Comparison of ENCODE assay signal across 27 cellular contexts in the genomic region with DNA sequence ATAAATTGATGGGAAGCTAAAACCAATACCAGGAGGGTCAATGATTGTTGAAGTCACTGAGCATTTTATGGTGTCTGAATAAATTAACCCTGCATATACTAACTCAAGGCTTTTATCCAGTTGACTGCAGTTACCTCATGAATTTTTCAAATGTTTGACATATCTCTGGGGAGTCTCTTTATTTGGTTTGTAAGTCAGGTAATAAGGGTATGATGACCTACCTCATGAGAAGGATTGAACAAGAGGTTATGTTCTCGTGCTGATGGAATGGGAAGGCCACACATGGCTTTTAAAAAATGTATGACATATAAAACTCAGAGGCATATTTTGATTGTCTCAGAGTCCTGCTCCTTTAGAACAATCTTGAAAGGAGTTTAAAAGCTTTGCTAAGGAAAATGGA.
"Had no signal": no experiment of that assay in that cellular context is flagged by ENCODE, and none has a peak within 500 bp of the region (broad histone marks: within the 10 kb centered on the region; RNA-seq: fewer than 3 reads in every experiment).

No MANE protein-coding gene starts in this region.

- H3K36me3 ChIP-seq: left ventricle myocardium inferior, neural progenitor cell, neutrophil, right atrium auricular region, right lobe of liver, tibial nerve, uterus had no signal

- H3K9me3 ChIP-seq: left ventricle myocardium inferior, neutrophil, psoas muscle, right atrium auricular region, right lobe of liver, tibial nerve, uterus had no signal

- H3K9me3 Mint-ChIP-seq: memory B cell; mesothelial cell of epicardium; naive B cell; nephron progenitor cell; neural progenitor cell; stimulated activated memory B cell treated with anti-CD40 and anti-IgM and Interleukin-4, amounts not matched to agents 10 μg/mL and 1 μg/mL and 100 μg/mL, for 72 hours; stimulated activated naive CD8-positive, alpha-beta T cell treated with anti-CD3 and anti-CD28 coated beads, Interleukin-15, amount 100 ng/mL, for 72 hours; type B pancreatic cell had no signal

- H3K4me1 ChIP-seq: left ventricle myocardium inferior, neural progenitor cell, parathyroid adenoma, psoas muscle, right atrium auricular region, right lobe of liver, tibial nerve, uterus had no signal

- H3K27ac ChIP-seq: left ventricle myocardium inferior, neural progenitor cell, neutrophil, parathyroid adenoma, psoas muscle, right atrium auricular region, right lobe of liver, tibial nerve, uterus had no signal

- ATAC-seq: natural killer cell; psoas muscle; right lobe of liver; stimulated activated memory B cell treated with anti-CD40 and anti-IgM and Interleukin-4, amounts not matched to agents 10 μg/mL and 1 μg/mL and 100 μg/mL, for 72 hours; stimulated activated naive CD8-positive, alpha-beta T cell treated with anti-CD3 and anti-CD28 coated beads, Interleukin-15, amount 100 ng/mL, for 72 hours had no signal

- H3K27ac Mint-ChIP-seq: memory B cell; mesothelial cell of epicardium; naive B cell; natural killer cell; nephron progenitor cell; neural progenitor cell; stimulated activated memory B cell treated with anti-CD40 and anti-IgM and Interleukin-4, amounts not matched to agents 10 μg/mL and 1 μg/mL and 100 μg/mL, for 72 hours; stimulated activated naive CD8-positive, alpha-beta T cell treated with anti-CD3 and anti-CD28 coated beads, Interleukin-15, amount 100 ng/mL, for 72 hours; type B pancreatic cell had no signal

- H3K4me3 ChIP-seq: left ventricle myocardium inferior, lung, neural progenitor cell, psoas muscle, right atrium auricular region, right lobe of liver, smooth muscle cell, tibial nerve, uterus had no signal

- H3K4me2 ChIP-seq: neural progenitor cell, smooth muscle cell had no signal

- DNase-seq: hippocampal formation; left ventricle myocardium inferior; naive B cell; natural killer cell; nephron progenitor cell; occipital lobe; psoas muscle; right lobe of liver; stimulated activated CD4-positive, alpha-beta T cell treated with anti-CD3 and anti-CD28 coated beads, Interleukin-1b, Interleukin-23, amount 100 ng/mL, for 48 hours; stimulated activated CD4-positive, alpha-beta T cell treated with anti-CD3 and anti-CD28 coated beads, Interleukin-2, amount 100 ng/mL, for 48 hours; stimulated activated CD4-positive, alpha-beta T cell treated with anti-CD3 and anti-CD28 coated beads, Interleukin-4, amount 100 ng/mL, for 4 hours; stimulated activated CD8-positive, alpha-beta memory T cell treated with anti-CD3 and anti-CD28 coated beads, Interleukin-4, amount 100 ng/mL, for 48 hours; stimulated activated naive CD4-positive, alpha-beta T cell treated with Interleukin-2 at 50 U/mL for 16 hours; stimulated activated naive CD8-positive, alpha-beta T cell treated with anti-CD3 and anti-CD28 coated beads, Interleukin-15, amount 100 ng/mL, for 72 hours; substantia nigra; uterus had no signal

- H3K4me3 Mint-ChIP-seq: memory B cell; mesothelial cell of epicardium; naive B cell; natural killer cell; nephron progenitor cell; neural progenitor cell; stimulated activated memory B cell treated with anti-CD40 and anti-IgM and Interleukin-4, amounts not matched to agents 10 μg/mL and 1 μg/mL and 100 μg/mL, for 72 hours; stimulated activated naive CD8-positive, alpha-beta T cell treated with anti-CD3 and anti-CD28 coated beads, Interleukin-15, amount 100 ng/mL, for 72 hours; type B pancreatic cell had no signal

- H2AFZ ChIP-seq: neural progenitor cell, parathyroid adenoma had no signal

- H3K27me3 Mint-ChIP-seq: memory B cell; naive B cell; stimulated activated memory B cell treated with anti-CD40 and anti-IgM and Interleukin-4, amounts not matched to agents 10 μg/mL and 1 μg/mL and 100 μg/mL, for 72 hours; stimulated activated naive CD8-positive, alpha-beta T cell treated with anti-CD3 and anti-CD28 coated beads, Interleukin-15, amount 100 ng/mL, for 72 hours; type B pancreatic cell had no signal

- H3K4me1 Mint-ChIP-seq: memory B cell; naive B cell; natural killer cell; neural progenitor cell; stimulated activated memory B cell treated with anti-CD40 and anti-IgM and Interleukin-4, amounts not matched to agents 10 μg/mL and 1 μg/mL and 100 μg/mL, for 72 hours; stimulated activated naive CD8-positive, alpha-beta T cell treated with anti-CD3 and anti-CD28 coated beads, Interleukin-15, amount 100 ng/mL, for 72 hours had no signal

- H3K36me3 Mint-ChIP-seq: memory B cell; mesothelial cell of epicardium; naive B cell; natural killer cell; neural progenitor cell; stimulated activated memory B cell treated with anti-CD40 and anti-IgM and Interleukin-4, amounts not matched to agents 10 μg/mL and 1 μg/mL and 100 μg/mL, for 72 hours; type B pancreatic cell had no signal

- H3K27me3 ChIP-seq: neural progenitor cell, neutrophil, right atrium auricular region, right lobe of liver, tibial nerve, uterus had no signal

- H3K9ac ChIP-seq: neural progenitor cell, parathyroid adenoma had no signal
